Comparison of ENCODE assay signal across 3 cellular contexts in genomic region chr9:132504452-132504851, GRCh38.
TF ChIP-seq lines count a peak whose summit lies in the region.

No MANE protein-coding gene starts in this region.

TF ChIP-seq in SK-N-SH, 30 proteins besides CTCF, POLR2A, EP300 and RAD21 (continues in another document):
- no peak for TF ChIP-seq REST (IDR thresholded peaks at IDR 0.05; ENCODE audit: low read depth, low read length)
- TF ChIP-seq YY1 (IDR thresholded peaks at IDR 0.05; ENCODE audit: low read depth), result no peak
- TF ChIP-seq SIN3A (IDR thresholded peaks at IDR 0.05; ENCODE audit: borderline replicate concordance, low read depth, low read length), result no peak
- TF ChIP-seq POLR2AphosphoS5 (IDR thresholded peaks at IDR 0.05; ENCODE audit: low read depth, low read length), result no peak
- TF ChIP-seq MAX (IDR thresholded peaks at IDR 0.05; ENCODE audit: low read depth), result no peak
- no peak for TF ChIP-seq TAF1 (IDR thresholded peaks at IDR 0.05; ENCODE audit: borderline replicate concordance, low read depth, low read length)
- no peak for TF ChIP-seq ZBTB33 (IDR thresholded peaks at IDR 0.05; ENCODE audit: borderline replicate concordance, low read depth)
- no peak for TF ChIP-seq NFIC (IDR thresholded peaks at IDR 0.05; ENCODE audit: borderline replicate concordance)
- no peak for TF ChIP-seq FOXM1 (IDR thresholded peaks at IDR 0.05; ENCODE audit: low read depth)
- no peak for TF ChIP-seq FOSL2 (IDR thresholded peaks at IDR 0.05; ENCODE audit: borderline replicate concordance, low read depth)
- no peak for TF ChIP-seq MEF2A (IDR thresholded peaks at IDR 0.05; ENCODE audit: borderline replicate concordance, low read depth)
- TF ChIP-seq MXI1 (IDR thresholded peaks at IDR 0.05; ENCODE audit: low read depth, low read length), result peak; percentile 45; the same call in 1 of the 2 replicates
- no peak for TF ChIP-seq JUND (IDR thresholded peaks at IDR 0.05)
- peak; percentile 64 for TF ChIP-seq RCOR1 (IDR thresholded peaks at IDR 0.05; ENCODE audit: low read length)
- no peak for TF ChIP-seq RFX5 (IDR thresholded peaks at IDR 0.05; ENCODE audit: low read length)
- TF ChIP-seq NRF1 (IDR thresholded peaks at IDR 0.05; ENCODE audit: low read depth, low read length), result no peak
- no peak for TF ChIP-seq TCF12 (IDR thresholded peaks at IDR 0.05)

TF ChIP-seq in SK-N-SH treated with all-trans-retinoic acid at 6 μM for 48 hours, 23 proteins besides CTCF, POLR2A, EP300 and RAD21:
- TF ChIP-seq ZFP3 (CRISPR knock-in tag; IDR thresholded peaks at IDR 0.05) (no peak), CSRNP3 (CRISPR knock-in tag; IDR thresholded peaks at IDR 0.05) (no peak), CREB5 (CRISPR knock-in tag; IDR thresholded peaks at IDR 0.05; ENCODE audit: low read depth) (no peak), ESRRG (CRISPR knock-in tag; IDR thresholded peaks at IDR 0.05) (no peak), SNAI2 (CRISPR knock-in tag; IDR thresholded peaks at IDR 0.05) (no peak), ZC3H10 (CRISPR knock-in tag; IDR thresholded peaks at IDR 0.05) (no peak), OSR1 (CRISPR knock-in tag; IDR thresholded peaks at IDR 0.05) (no peak), RARB (CRISPR knock-in tag; IDR thresholded peaks at IDR 0.05) (no peak)

TF ChIP-seq in K562, 482 proteins besides CTCF, POLR2A, EP300 and RAD21:
- TF ChIP-seq CBX2 (IDR thresholded peaks at IDR 0.05; ENCODE audit: insufficient read depth, low read length, poor library complexity, severe bottlenecking), result peak; percentile 46
- TF ChIP-seq ZNF324 (CRISPR knock-in tag; IDR thresholded peaks at IDR 0.05), result no peak
- no peak for TF ChIP-seq SREBF2 (CRISPR knock-in tag; IDR thresholded peaks at IDR 0.05)
- TF ChIP-seq U2AF2 (optimal IDR thresholded peaks at IDR 0.05; ENCODE audit: low read depth, low read length), result no peak
- TF ChIP-seq PPARD (CRISPR knock-in tag; IDR thresholded peaks at IDR 0.05), result no peak
- TF ChIP-seq NR1H2 (CRISPR knock-in tag; IDR thresholded peaks at IDR 0.05), result no peak
- TF ChIP-seq RNF2 (IDR thresholded peaks at IDR 0.05), result 0 out of 2 replicates have a peak, but pooled peaks have one; percentile 19
- no peak for TF ChIP-seq ARNT (IDR thresholded peaks at IDR 0.05)
- TF ChIP-seq TFE3 (CRISPR knock-in tag; IDR thresholded peaks at IDR 0.05), result no peak
- TF ChIP-seq BRF1 (IDR thresholded peaks at IDR 0.05; ENCODE audit: borderline replicate concordance, extremely low read depth, insufficient read length), result no peak
- TF ChIP-seq RBM25 (IDR thresholded peaks at IDR 0.05; ENCODE audit: low read depth, low read length, severe bottlenecking), result no peak
